Comparison of ENCODE assay signal across 7 cellular contexts in the genomic region with DNA sequence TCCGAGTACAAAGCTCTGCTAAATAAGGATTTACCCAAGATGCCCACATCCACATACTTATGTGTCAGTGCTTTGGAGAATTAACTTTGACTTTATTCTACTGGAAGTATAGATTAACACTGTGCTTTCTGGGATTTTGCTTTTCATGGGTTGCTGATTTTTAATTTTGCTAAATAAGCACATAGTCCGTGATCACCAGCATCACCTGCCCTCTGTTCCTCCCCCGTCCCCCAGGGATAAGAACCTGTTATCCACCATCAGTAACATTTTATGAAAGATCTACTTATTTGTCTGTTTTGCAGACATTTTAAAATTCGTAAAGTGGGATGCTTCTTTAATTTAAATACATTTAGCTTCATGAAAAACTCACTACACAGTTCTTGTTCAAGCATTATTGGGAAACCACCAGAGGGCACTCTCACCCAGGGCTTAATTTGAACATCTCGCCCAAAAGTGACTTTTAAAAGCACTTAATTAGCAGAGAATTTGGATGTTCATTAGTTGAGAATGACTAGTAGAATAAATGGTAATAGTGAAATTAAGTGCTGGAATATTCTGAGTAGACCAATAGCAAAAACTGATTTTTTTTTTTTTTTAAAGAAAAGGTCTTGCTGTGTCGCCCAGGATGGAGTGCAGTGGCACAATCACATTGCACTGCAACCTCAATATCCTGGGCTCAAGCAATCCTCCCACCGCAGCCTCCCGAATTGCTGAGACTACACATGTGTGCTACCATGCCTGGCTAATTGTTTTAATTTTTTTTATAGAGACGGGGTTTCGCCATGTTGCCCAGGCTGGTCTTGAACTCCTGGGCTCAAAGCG. TPM values are rescaled to one million over a fixed set of nuclear protein-coding genes. Genes with fewer than 3 reads are reported as not detected.
DNase-seq lines count a peak whose midpoint lies in the region; ATAC-seq and TF ChIP-seq lines count a peak whose summit lies in the region.

No MANE protein-coding gene starts in this region.

- TF ChIP-seq POLR2A in NB4 (IDR thresholded peaks at IDR 0.05; ENCODE audit: extremely low read depth, insufficient read length) = no peak

- no peaks in the 10 kb centered on the region for H3K4me1 ChIP-seq in mesendoderm (ENCODE audit: control insufficient read depth, low read depth, low read length)

- no peaks in the 10 kb centered on the region for H3K9me3 ChIP-seq in WERI-Rb-1 (ENCODE audit: severe bottlenecking)

- H3K56ac ChIP-seq in mesendoderm (ENCODE audit: low read length) = no peak overlapping the region

- H4K8ac ChIP-seq in mesendoderm (ENCODE audit: low read depth, low read length) = no peak overlapping the region

- CTCF ChIA-PET in GM10248 (lab: Yijun Ruan, JAX) = interaction anchor here (0.7 to 7.8 kb wide), 34 partner anchors 11 to 603 kb away, joined by 3 to 151 read pairs (median 4); partner anchors contain the start of gene MRPL42

- no peak overlapping the region for H2BK15ac ChIP-seq in mesendoderm (replicated peaks; ENCODE audit: low read depth)

- H3K27me3 ChIP-seq in WERI-Rb-1 (ENCODE audit: insufficient read depth, low read depth, severe bottlenecking) (no peaks in the 10 kb centered on the region), mesendoderm (ENCODE audit: insufficient read depth, low read length, poor library complexity) (no peaks in the 10 kb centered on the region)

- DNase-seq in GM10248 (ENCODE audit: extremely low spot score) (no peak), NB4 (ENCODE audit: low read depth) (peak; percentile 67), WERI-Rb-1 (peak; percentile 31), cerebellar cortex (ENCODE audit: low spot score) (peak; percentile 64), mesendoderm (peak; percentile 51)
- peak; percentile 23 for DNase-seq in stimulated activated naive B cell treated with anti-CD40 and anti-IgM and Interleukin-4, amounts not matched to agents 10 μg/mL and 1 μg/mL and 100 μg/mL, for 72 hours

- H3K9ac ChIP-seq in mesendoderm (ENCODE audit: low read length) = no peak overlapping the region

- H3K4ac ChIP-seq in mesendoderm (ENCODE audit: low read depth, low read length) = no peak overlapping the region

- H3K79me2 ChIP-seq in mesendoderm (ENCODE audit: control insufficient read depth, insufficient read depth, low read length) = no peaks in the 10 kb centered on the region

- H3K36me3 ChIP-seq in WERI-Rb-1 (peaks cover 5% of the 10 kb centered on the region), mesendoderm (ENCODE audit: control insufficient read depth, insufficient read depth, low read length) (no peaks in the 10 kb centered on the region)

- no peaks in the 10 kb centered on the region for H3K27me3 Mint-ChIP-seq in stimulated activated naive B cell treated with anti-CD40 and anti-IgM and Interleukin-4, amounts not matched to agents 10 μg/mL and 1 μg/mL and 100 μg/mL, for 72 hours

- no peaks in the 10 kb centered on the region for H3K9me3 Mint-ChIP-seq in stimulated activated naive B cell treated with anti-CD40 and anti-IgM and Interleukin-4, amounts not matched to agents 10 μg/mL and 1 μg/mL and 100 μg/mL, for 72 hours

- H3K4me3 Mint-ChIP-seq in stimulated activated naive B cell treated with anti-CD40 and anti-IgM and Interleukin-4, amounts not matched to agents 10 μg/mL and 1 μg/mL and 100 μg/mL, for 72 hours = no peak overlapping the region

- H3K23ac ChIP-seq in mesendoderm (ENCODE audit: low read length) = no peak overlapping the region

- H3K79me1 ChIP-seq in mesendoderm (ENCODE audit: low read length) = no peaks in the 10 kb centered on the region

- POLR2A ChIA-PET in GM10248 (lab: Yijun Ruan, JAX) = no interaction called here

- H4K5ac ChIP-seq in mesendoderm (ENCODE audit: low read length) = no peak overlapping the region

- peaks cover 14 to 17% of the 10 kb centered on the region in 2 donors for H3K36me3 Mint-ChIP-seq in stimulated activated naive B cell treated with anti-CD40 and anti-IgM and Interleukin-4, amounts not matched to agents 10 μg/mL and 1 μg/mL and 100 μg/mL, for 72 hours

- H3K18ac ChIP-seq in mesendoderm (ENCODE audit: low read length) = no peak overlapping the region

- H3K4me1 Mint-ChIP-seq in stimulated activated naive B cell treated with anti-CD40 and anti-IgM and Interleukin-4, amounts not matched to agents 10 μg/mL and 1 μg/mL and 100 μg/mL, for 72 hours = peaks cover 5 to 6% of the 10 kb centered on the region in 2 donors

- no peak for ATAC-seq in stimulated activated naive B cell treated with anti-CD40 and anti-IgM and Interleukin-4, amounts not matched to agents 10 μg/mL and 1 μg/mL and 100 μg/mL, for 72 hours (replicated peaks)
- no peak for ATAC-seq in HG02938 (IDR thresholded peaks at IDR 0.05; ENCODE audit: unreplicated experiment)

- WGBS in mesendoderm (ENCODE audit: extremely low coverage, insufficient coverage, low lambda C conversion rate) = no CpG with 5 or more reads among the region's 11 CpGs

- no peak overlapping the region for H3K4me3 ChIP-seq in NB4 (ENCODE audit: low read depth, low read length)
- H3K4me3 ChIP-seq in WERI-Rb-1 (ENCODE audit: low read depth, low read length) = no peak overlapping the region
- H3K4me3 ChIP-seq in mesendoderm (ENCODE audit: low read length) = no peak overlapping the region

- H2BK5ac ChIP-seq in mesendoderm (ENCODE audit: low read length) = no peak overlapping the region

- no peak overlapping the region for H2BK120ac ChIP-seq in mesendoderm (ENCODE audit: low read depth, low read length)

- H2AK5ac ChIP-seq in mesendoderm (ENCODE audit: low read length) = no peak overlapping the region

- TF ChIP-seq CTCF in GM10248 (IDR thresholded peaks at IDR 0.05; ENCODE audit: control extremely low read depth, extremely low read depth, low read depth, missing control alignments) = peak; percentile 65
- peak; percentile 84 for TF ChIP-seq CTCF in NB4 (IDR thresholded peaks at IDR 0.05; ENCODE audit: low read depth, low read length)
- peak; percentile 51 for TF ChIP-seq CTCF in WERI-Rb-1 (IDR thresholded peaks at IDR 0.05; ENCODE audit: low read depth, low read length)

- H3K27ac Mint-ChIP-seq in stimulated activated naive B cell treated with anti-CD40 and anti-IgM and Interleukin-4, amounts not matched to agents 10 μg/mL and 1 μg/mL and 100 μg/mL, for 72 hours = no peak overlapping the region

- no peak overlapping the region for H3K4me2 ChIP-seq in mesendoderm (ENCODE audit: low read length)

- H3K27ac ChIP-seq in WERI-Rb-1 = no peak overlapping the region
- H3K27ac ChIP-seq in mesendoderm (ENCODE audit: low read depth, low read length) = no peak overlapping the region

RNA-seq across cellular contexts. Expression of gene MRPL42, which starts 35.7 kb away (rescaled TPM):
- polyA plus RNA-seq in mesendoderm (2013, experiment 1 of 2) = 149 TPM
- 153 TPM for polyA plus RNA-seq in mesendoderm (2013, experiment 2 of 2)
